Comparison of ENCODE assay signal across 16 cellular contexts in the genomic region with DNA sequence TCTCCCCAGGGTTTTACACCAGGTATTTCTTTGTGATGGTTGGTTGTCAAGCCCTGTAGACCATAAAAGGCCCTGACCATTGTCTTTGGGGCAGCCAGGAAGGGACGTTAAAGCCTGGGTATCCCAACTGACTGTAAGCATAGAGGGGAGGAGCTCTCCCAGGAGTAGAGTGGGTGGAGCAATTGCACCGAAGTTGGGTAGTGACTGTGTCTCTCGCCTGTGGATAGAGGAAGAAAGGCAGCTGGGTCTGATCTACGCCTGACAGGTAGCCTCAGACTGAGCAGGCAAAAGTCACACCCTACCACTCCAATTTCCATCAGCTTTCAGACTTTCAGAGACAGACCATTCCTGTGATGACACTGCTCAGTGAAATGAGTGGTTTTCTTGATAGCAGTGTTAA.
DNase-seq lines count a peak whose midpoint lies in the region; ATAC-seq, FAIRE-seq and TF ChIP-seq lines count a peak whose summit lies in the region.
"Had no signal": no experiment of that assay in that cellular context is flagged by ENCODE, and none has a peak within 500 bp of the region (broad histone marks: within the 10 kb centered on the region; RNA-seq: fewer than 3 reads in every experiment).

No MANE protein-coding gene starts in this region.

- in situ Hi-C loops in K562 (cut with MboI) = no loop called here

- H3K18ac ChIP-seq in mesendoderm (ENCODE audit: low read length) = no peak overlapping the region

- H4K8ac ChIP-seq in mesendoderm (ENCODE audit: low read depth, low read length) = no peak overlapping the region

- peak; percentile 77 for FAIRE-seq in K562 (lab: Jason Lieb, UNC)

- H3K79me1 ChIP-seq in mesendoderm (ENCODE audit: low read length) = peaks cover 3% of the 10 kb centered on the region

- TF ChIP-seq POLR2A in K562 (conservative IDR thresholded peaks at IDR 0.05) (no peak), esophagus squamous epithelium (IDR thresholded peaks at IDR 0.05) (no peak)

- H3K9me1 ChIP-seq in K562 (ENCODE audit: control insufficient read depth, insufficient read depth, low read length) = no peaks in the 10 kb centered on the region

- TF ChIP-seq EP300 in K562 (IDR thresholded peaks at IDR 0.05; ENCODE audit: low read length) = no peak

- H2BK5ac ChIP-seq in mesendoderm (ENCODE audit: low read length) = no peak overlapping the region

- H2BK15ac ChIP-seq in mesendoderm (replicated peaks; ENCODE audit: low read depth) = no peak overlapping the region

- TF ChIP-seq CTCF in K562 (IDR thresholded peaks at IDR 0.05 in 2 of 3, conservative IDR thresholded peaks at IDR 0.05 in 1 of 3; ENCODE audit: insufficient read depth in 2 of 3, low read depth in 1 of 3, low read length in 3 of 3) (no peak), esophagus squamous epithelium (IDR thresholded peaks at IDR 0.05) (no peak)

- CTCF ChIA-PET in K562 (lab: Yijun Ruan, JAX; ENCODE audit: low intra/inter-chr PET ratio) = no interaction called here

- POLR2A ChIA-PET in K562 (lab: Yijun Ruan, JAX) = interaction anchor here (0.5 to 1.4 kb wide), 4 partner anchors 9 to 545 kb away, joined by 3 to 7 read pairs (median 3); no protein-coding TSS in a partner anchor

- H3K56ac ChIP-seq in mesendoderm (ENCODE audit: low read length) = no peak overlapping the region

- H3K36me3 ChIP-seq in K562 (ENCODE audit: control insufficient read depth, insufficient read depth, low read length) (peaks cover 42% of the 10 kb centered on the region), mesendoderm (ENCODE audit: control insufficient read depth, insufficient read depth, low read length) (no peaks in the 10 kb centered on the region), esophagus squamous epithelium (peaks cover 0 to 46% (median 4%) of the 10 kb centered on the region in 3 donors)

- intact Hi-C loops in right cardiac atrium (cut with DNase I) (loop anchor here in 2 of 4 donors (5.0 kb wide), 2 partner anchors 165 to 175 kb away; no protein-coding TSS in a partner anchor), cardiac septum (cut with DNase I) (no loop called here), K562 (cut with micrococcal nuclease) (no loop called here), esophagus squamous epithelium (cut with DNase I) (no loop called here)

- H4K20me1 ChIP-seq in K562 (replicated peaks; ENCODE audit: control insufficient read depth, insufficient read depth, low read length) = 0 out of 2 replicates have a peak, but pooled peaks cover 6% of the 10 kb centered on the region

- no peak overlapping the region for H2BK120ac ChIP-seq in mesendoderm (ENCODE audit: low read depth, low read length)

- ATAC-seq in right cardiac atrium (peak; percentile 26 to 43), K562 (peak; percentile 81), GM18517 (IDR thresholded peaks at IDR 0.05; ENCODE audit: unreplicated experiment) (no peak)
- ATAC-seq: sciatic nerve had no signal

- no peak overlapping the region for H3K4ac ChIP-seq in mesendoderm (ENCODE audit: low read depth, low read length)

- H3K27ac ChIP-seq in right cardiac atrium (ENCODE audit: low read length) (no peak overlapping the region), K562 (ENCODE audit: extremely low read depth, low read depth, low read length) (no peak overlapping the region), mesendoderm (ENCODE audit: low read depth, low read length) (no peak overlapping the region), esophagus squamous epithelium (no peak overlapping the region)
- H3K27ac ChIP-seq: heart left ventricle had no signal

- H3K79me2 ChIP-seq in K562 (ENCODE audit: control insufficient read depth, insufficient read depth, low read length) (peaks cover 8% of the 10 kb centered on the region; the same call in 2 of the 3 replicates), mesendoderm (ENCODE audit: control insufficient read depth, insufficient read depth, low read length) (no peaks in the 10 kb centered on the region)

- H3K9ac ChIP-seq in K562 (ENCODE audit: insufficient read depth in 1 of 2, low read depth in 2 of 2, low read length in 2 of 2) = no peak overlapping the region
- no peak overlapping the region for H3K9ac ChIP-seq in mesendoderm (ENCODE audit: low read length)

- TF ChIP-seq RAD21 in K562 (CRISPR knock-in tag; conservative IDR thresholded peaks at IDR 0.05 in 1 of 2, IDR thresholded peaks at IDR 0.05 in 1 of 2) = no peak

- no peak overlapping the region for H3K23ac ChIP-seq in mesendoderm (ENCODE audit: low read length)

- no TSS peak for BruUV-seq in K562 (replicated peaks; lab: Mats Ljungman, UMichigan)

- no peak overlapping the region for H2AK5ac ChIP-seq in mesendoderm (ENCODE audit: low read length)

- no peak overlapping the region; the same call in 1 of the 2 replicates for H3K4me2 ChIP-seq in K562 (ENCODE audit: insufficient read depth, low read length)
- no peak overlapping the region for H3K4me2 ChIP-seq in mesendoderm (ENCODE audit: low read length)

- no peak overlapping the region for H2AFZ ChIP-seq in K562 (ENCODE audit: low read depth, low read length)

- DNase-seq in right cardiac atrium (no peak), cardiac septum (ENCODE audit: low spot score) (no peak), K562 (ENCODE audit: extremely low read depth in 1 of 4, low spot score in 3 of 4) (peak in 3 of 4 experiments; percentile 22 to 61 (median 52)), mesendoderm (peak; percentile 95), NCI-H1417 treated with DMSO at 0.1 percent for 48 hours (lab: John Stamatoyannopoulos, UW) (no peak), NOMO-1 treated with dmso at 0.1 percent for 144 hours (lab: John Stamatoyannopoulos, UW; ENCODE audit: unreplicated experiment) (no peak), esophagus squamous epithelium (lab: John Stamatoyannopoulos, UW) (no peak)
- DNase-seq: Caco-2, heart left ventricle, NCI-H187, NCI-H524, occipital lobe, substantia nigra, T-helper 2 cell had no signal

- H3K27me3 ChIP-seq in right cardiac atrium (ENCODE audit: control insufficient read depth, insufficient read depth) (no peaks in the 10 kb centered on the region), K562 (ENCODE audit: control insufficient read depth in 2 of 2, insufficient read depth in 2 of 2, low read length in 2 of 2) (no peaks in the 10 kb centered on the region), mesendoderm (ENCODE audit: insufficient read depth, low read length, poor library complexity) (no peaks in the 10 kb centered on the region), esophagus squamous epithelium (no peaks in the 10 kb centered on the region)
- H3K27me3 ChIP-seq: heart left ventricle had no signal

- no peaks in the 10 kb centered on the region for H3K9me3 ChIP-seq in right cardiac atrium (ENCODE audit: control insufficient read depth, low read length)
- H3K9me3 ChIP-seq in K562 (replicated peaks; ENCODE audit: control insufficient read depth, insufficient read depth, low read depth, low read length) = no peaks in the 10 kb centered on the region
- no peaks in the 10 kb centered on the region for H3K9me3 ChIP-seq in esophagus squamous epithelium
- H3K9me3 ChIP-seq: Caco-2, heart left ventricle had no signal

- H4K5ac ChIP-seq in mesendoderm (ENCODE audit: low read length) = no peak overlapping the region

- H3K4me3 ChIP-seq in right cardiac atrium (ENCODE audit: low read length) (no peak overlapping the region), K562 (no peak overlapping the region), mesendoderm (ENCODE audit: low read length) (no peak overlapping the region), esophagus squamous epithelium (no peak overlapping the region)
- H3K4me3 ChIP-seq: heart left ventricle had no signal

- H3K4me1 ChIP-seq in right cardiac atrium (ENCODE audit: control insufficient read depth, insufficient read depth, low read length) (peaks cover 2% of the 10 kb centered on the region), K562 (replicated peaks in 1 of 2; ENCODE audit: control insufficient read depth in 2 of 2, insufficient read depth in 2 of 2, low read length in 2 of 2) (peaks cover 5 to 18% of the 10 kb centered on the region in 2 experiments; a peak in 3 of 5 replicates), mesendoderm (ENCODE audit: control insufficient read depth, low read depth, low read length) (peaks cover 2% of the 10 kb centered on the region), esophagus squamous epithelium (peaks cover 8 to 43% (median 18%) of the 10 kb centered on the region in 3 donors)

- 48% methylated on average over 4 of the region's 4 CpGs for WGBS in right cardiac atrium
- 8% methylated on average over 4 of the region's 4 CpGs for WGBS in K562 (ENCODE audit: insufficient coverage, low coverage, missing lambda C conversion rate)
- WGBS in mesendoderm (ENCODE audit: extremely low coverage, insufficient coverage, low lambda C conversion rate) = no CpG with 5 or more reads among the region's 4 CpGs
- 50 to 56% methylated on average over 4 of the region's 4 CpGs for WGBS in esophagus squamous epithelium, 2 donors

TF ChIP-seq in K562, 482 proteins besides CTCF, POLR2A, EP300 and RAD21:
- TF ChIP-seq SMAD1 (IDR thresholded peaks at IDR 0.05; ENCODE audit: low read depth, low read length, partially characterized antibody) (no peak), ZNF644 (tag; IDR thresholded peaks at IDR 0.05; ENCODE audit: low read depth) (no peak), NCOA6 (IDR thresholded peaks at IDR 0.05) (no peak), HLTF (IDR thresholded peaks at IDR 0.05) (no peak), ZNF707 (CRISPR knock-in tag; conservative IDR thresholded peaks at IDR 0.05) (no peak), HDAC6 (IDR thresholded peaks at IDR 0.05; ENCODE audit: low read depth, low read length) (no peak)
- TF ChIP-seq, protein P1, sequence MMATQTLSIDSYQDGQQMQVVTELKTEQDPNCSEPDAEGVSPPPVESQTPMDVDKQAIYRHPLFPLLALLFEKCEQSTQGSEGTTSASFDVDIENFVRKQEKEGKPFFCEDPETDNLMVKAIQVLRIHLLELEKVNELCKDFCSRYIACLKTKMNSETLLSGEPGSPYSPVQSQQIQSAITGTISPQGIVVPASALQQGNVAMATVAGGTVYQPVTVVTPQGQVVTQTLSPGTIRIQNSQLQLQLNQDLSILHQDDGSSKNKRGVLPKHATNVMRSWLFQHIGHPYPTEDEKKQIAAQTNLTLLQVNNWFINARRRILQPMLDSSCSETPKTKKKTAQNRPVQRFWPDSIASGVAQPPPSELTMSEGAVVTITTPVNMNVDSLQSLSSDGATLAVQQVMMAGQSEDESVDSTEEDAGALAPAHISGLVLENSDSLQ (IDR thresholded peaks at IDR 0.05) = 0 out of 2 replicates have a peak, but pooled peaks have one; percentile 18

Comparison
In these comparisons a context has a peak if more than half of its experiments do, and no peak if none do; other contexts are left out.
1. DNase-seq: peak in K562 (3 of 4) and mesendoderm (single experiment); none in right cardiac atrium (0 of 3), cardiac septum (single experiment), NCI-H1417 treated with DMSO at 0.1 percent for 48 hours (single experiment), NOMO-1 treated with dmso at 0.1 percent for 144 hours (single experiment) and esophagus squamous epithelium (single experiment).